In the genomic region with DNA sequence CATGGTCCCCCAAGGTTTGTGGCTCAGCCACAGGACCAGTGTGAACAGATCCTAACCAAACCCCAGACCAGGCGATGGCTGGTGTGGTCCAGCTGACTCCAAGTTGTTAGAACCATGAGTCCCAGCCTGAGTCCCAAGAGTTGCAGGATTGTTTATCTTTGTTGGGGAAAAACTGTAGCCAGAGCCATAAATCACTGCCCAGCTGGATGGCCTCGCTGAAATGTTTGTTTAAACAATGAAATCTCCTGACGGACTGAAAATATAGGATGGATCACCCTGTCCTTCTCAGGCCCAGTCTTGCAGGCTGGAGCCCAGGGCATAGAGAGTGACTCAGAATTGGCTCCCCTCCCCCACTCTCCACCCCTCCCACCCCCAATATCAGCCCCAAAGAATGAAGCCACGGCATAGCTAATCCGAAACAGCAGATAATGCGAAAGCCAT, we compare ENCODE assay signal across 14 cellular contexts. TPM values are rescaled to one million over a fixed set of nuclear protein-coding genes. Genes with fewer than 3 reads are reported as not detected.
A peak's percentile ranks its signal among the peaks of the same experiment; 100 is the strongest.
DNase-seq lines count a peak whose midpoint lies in the region; TF ChIP-seq lines count a peak whose summit lies in the region.
"Had no signal": no experiment of that assay in that cellular context is flagged by ENCODE, and none has a peak within 500 bp of the region (broad histone marks: within the 10 kb centered on the region; RNA-seq: fewer than 3 reads in every experiment).

No MANE protein-coding gene starts in this region.

- H3K4me1 ChIP-seq in HUES64 (ENCODE audit: insufficient read depth, low read length) (0 out of 2 replicates have a peak, but pooled peaks cover 7% of the 10 kb centered on the region), hepatocyte (ENCODE audit: insufficient read depth) (peaks cover 18% of the 10 kb centered on the region), tibial artery (peaks cover 5 to 27% (median 13%) of the 10 kb centered on the region in 4 donors)
- H3K4me1 ChIP-seq in CD4-positive, alpha-beta memory T cell (ENCODE audit: insufficient read depth, low read length), result peaks cover 7% of the 10 kb centered on the region
- H3K4me1 ChIP-seq: neural progenitor cell had no signal

- CTCF ChIA-PET in CD4-positive, alpha-beta memory T cell (lab: Charles Lee; ENCODE audit: partially characterized antibody), result interaction anchor here (0.8 to 13.4 kb wide), 8 partner anchors 9 to 249 kb away, joined by 3 to 357 read pairs (median 3); no protein-coding TSS in a partner anchor

- H3K9me3 ChIP-seq in HUES64 (ENCODE audit: insufficient read depth, low read depth, low read length) (no peaks in the 10 kb centered on the region), hepatocyte (ENCODE audit: low read depth) (no peaks in the 10 kb centered on the region), tibial artery (no peaks in the 10 kb centered on the region)
- H3K9me3 ChIP-seq in CD4-positive, alpha-beta memory T cell (ENCODE audit: control insufficient read depth in 1 of 2, low read length in 2 of 2), result no peaks in the 10 kb centered on the region

- H3K27me3 ChIP-seq in HUES64 (ENCODE audit: insufficient read depth, low read length) (no peaks in the 10 kb centered on the region), hepatocyte (no peaks in the 10 kb centered on the region), tibial artery (no peaks in the 10 kb centered on the region), brain microvascular endothelial cell (replicated peaks) (no peaks in the 10 kb centered on the region)
- H3K27me3 ChIP-seq in CD4-positive, alpha-beta memory T cell (ENCODE audit: insufficient read depth, low read length), result no peaks in the 10 kb centered on the region
- H3K27me3 ChIP-seq: neural progenitor cell had no signal

- no peaks in the 10 kb centered on the region for H3K36me3 Mint-ChIP-seq in CD4-positive, alpha-beta memory T cell
- H3K36me3 Mint-ChIP-seq: neural progenitor cell had no signal

- H3K4me1 Mint-ChIP-seq in CD4-positive, alpha-beta memory T cell, result peaks cover 6 to 19% (median 10%) of the 10 kb centered on the region in 4 donors

- H3K4me3 ChIP-seq in HUES64 (ENCODE audit: low read length) (no peak overlapping the region), astrocyte of the spinal cord (ENCODE audit: low read depth, low read length) (no peak overlapping the region), hepatocyte (no peak overlapping the region), tibial artery (no peak overlapping the region), brain microvascular endothelial cell (ENCODE audit: low read depth, low read length) (no peak overlapping the region)
- H3K4me3 ChIP-seq in CD4-positive, alpha-beta memory T cell (ENCODE audit: low read length in 2 of 2), result no peak overlapping the region
- H3K4me3 ChIP-seq: neural progenitor cell had no signal

- no peak overlapping the region for H3K4me2 ChIP-seq in hepatocyte
- H3K4me2 ChIP-seq: neural progenitor cell had no signal

- H3K4me3 Mint-ChIP-seq in CD4-positive, alpha-beta memory T cell, result no peak overlapping the region
- H3K4me3 Mint-ChIP-seq: activated CD4-positive, alpha-beta T cell treated with anti-CD3 and anti-CD28 coated beads, Interleukin-2, amount 10 ng/mL, durations not matched to agents 24 days and 14 days; neural progenitor cell had no signal

- no peaks in the 10 kb centered on the region for H3K79me2 ChIP-seq in hepatocyte

- H3K27me3 Mint-ChIP-seq in CD4-positive, alpha-beta memory T cell, result peaks cover 2 to 5% of the 10 kb centered on the region in 2 donors

- H4K20me1 ChIP-seq in hepatocyte (ENCODE audit: insufficient read depth, poor library complexity, severe bottlenecking), result no peaks in the 10 kb centered on the region

- POLR2A ChIA-PET in CD4-positive, alpha-beta memory T cell (lab: Charles Lee; ENCODE audit: partially characterized antibody), result no interaction called here

- no peak overlapping the region for H2AFZ ChIP-seq in hepatocyte
- H2AFZ ChIP-seq: neural progenitor cell had no signal

- no peaks in the 10 kb centered on the region for H3K36me3 ChIP-seq in HUES64 (ENCODE audit: insufficient read depth, low read length)
- no peaks in the 10 kb centered on the region for H3K36me3 ChIP-seq in hepatocyte (replicated peaks; ENCODE audit: insufficient read depth, low read depth)
- no peaks in the 10 kb centered on the region for H3K36me3 ChIP-seq in tibial artery
- H3K36me3 ChIP-seq in brain microvascular endothelial cell (replicated peaks), result no peaks in the 10 kb centered on the region
- no peaks in the 10 kb centered on the region for H3K36me3 ChIP-seq in CD4-positive, alpha-beta memory T cell (ENCODE audit: insufficient read depth, low read length)
- H3K36me3 ChIP-seq: neural progenitor cell had no signal

- H3K9me3 Mint-ChIP-seq in CD4-positive, alpha-beta memory T cell, result no peaks in the 10 kb centered on the region
- H3K9me3 Mint-ChIP-seq: activated CD4-positive, alpha-beta T cell treated with anti-CD3 and anti-CD28 coated beads, Interleukin-2, amount 10 ng/mL, durations not matched to agents 24 days and 14 days; neural progenitor cell had no signal

- H3K9me2 ChIP-seq in hepatocyte (replicated peaks; ENCODE audit: insufficient read depth), result no peaks in the 10 kb centered on the region

- H3K9ac ChIP-seq in HUES64 (ENCODE audit: low read depth, low read length), result peak overlapping the region; percentile 24; the same call in 1 of the 2 replicates
- H3K9ac ChIP-seq: neural progenitor cell had no signal

- H3K27ac ChIP-seq in HUES64 (ENCODE audit: low read depth, low read length) (no peak overlapping the region), hepatocyte (peak overlapping the region; percentile 83), tibial artery (peak overlapping the region; percentile 33 to 56), brain microvascular endothelial cell (no peak overlapping the region)
- no peak overlapping the region for H3K27ac ChIP-seq in CD4-positive, alpha-beta memory T cell (ENCODE audit: low read depth, low read length)
- H3K27ac ChIP-seq: neural progenitor cell had no signal

- intact Hi-C loops in tibial artery (cut with DNase I; ENCODE audit: low total_unique reads), result no loop called here
- intact Hi-C loops in CD4-positive, alpha-beta memory T cell (cut with micrococcal nuclease), result no loop called here

- H3K27ac Mint-ChIP-seq in CD4-positive, alpha-beta memory T cell, result no peak overlapping the region
- H3K27ac Mint-ChIP-seq: activated CD4-positive, alpha-beta T cell treated with anti-CD3 and anti-CD28 coated beads, Interleukin-2, amount 10 ng/mL, durations not matched to agents 24 days and 14 days; neural progenitor cell had no signal

- WGBS in HUES64, result 85% methylated on average over 6 of the region's 6 CpGs
- WGBS in hepatocyte (ENCODE audit: low lambda C conversion rate, missing lambda C conversion rate), result 26% methylated on average over 6 of the region's 6 CpGs

- TF ChIP-seq CTCF in astrocyte of the spinal cord (IDR thresholded peaks at IDR 0.05; ENCODE audit: low read depth, low read length) (no peak), hepatocyte (IDR thresholded peaks at IDR 0.05; ENCODE audit: poor library complexity) (no peak), tibial artery (IDR thresholded peaks at IDR 0.05) (no peak), brain microvascular endothelial cell (IDR thresholded peaks at IDR 0.05; ENCODE audit: low read depth, low read length, missing control alignments) (no peak)

- DNase-seq in astrocyte of the spinal cord (ENCODE audit: low read depth, low spot score) (peak; percentile 88), hepatocyte (ENCODE audit: low spot score) (peak; percentile 71), tibial artery (peak; percentile 68 to 91), brain microvascular endothelial cell (no peak), medulla oblongata (ENCODE audit: extremely low spot score) (no peak), NCI-H1048 (lab: John Stamatoyannopoulos, UW) (no peak)
- no peak for DNase-seq in CD4-positive, alpha-beta memory T cell
- DNase-seq: activated CD4-positive, alpha-beta T cell treated with anti-CD3 and anti-CD28 coated beads, Interleukin-2, amount 10 ng/mL, durations not matched to agents 24 days and 14 days; activated naive CD4-positive, alpha-beta T cell; DMS79 treated with DMSO at 0.1 percent for 48 hours; effector CD8-positive, alpha-beta T cell; stimulated activated CD4-positive, alpha-beta T cell treated with anti-CD3 and anti-CD28 coated beads, Interleukin-2, amount 100 ng/mL, for 48 hours had no signal

- in situ Hi-C loops in astrocyte of the spinal cord (cut with HindIII; ENCODE audit: low sequenced_read_pairs) (loop anchor here (10.0 kb wide), 1 partner anchor 229 kb away; no protein-coding TSS in a partner anchor), brain microvascular endothelial cell (cut with HindIII; ENCODE audit: low pct_ligation_motif_present, low sequenced_read_pairs) (loop anchor here (25.0 kb wide), 1 partner anchor 222 kb away; no protein-coding TSS in a partner anchor)

RNA-seq across cellular contexts. Expression of gene PKDCC, which starts 36.4 kb away (rescaled TPM):
- 98.9 TPM for polyA plus RNA-seq in HUES64 (2013, experiment 1 of 2)
- polyA plus RNA-seq in HUES64 (2013, experiment 2 of 2), result 117 TPM
- 278 and 339 TPM in 2 replicates for total RNA-seq in hepatocyte
- polyA plus RNA-seq in hepatocyte, result 270 and 281 TPM in 2 replicates
- not detected for total RNA-seq in CD4-positive, alpha-beta memory T cell
- under 1 TPM in 1 of 2 donors, not detected in 1; 0.41 TPM for polyA plus RNA-seq in CD4-positive, alpha-beta memory T cell
- total RNA-seq: activated CD4-positive, alpha-beta T cell treated with anti-CD3 and anti-CD28 coated beads, Interleukin-2, amount 10 ng/mL, durations not matched to agents 24 days and 14 days had no signal

Comparison
In these comparisons a context has a peak if more than half of its experiments do, and no peak if none do; other contexts are left out.
1. H3K27ac ChIP-seq: peak in hepatocyte (single experiment) and tibial artery (2 of 2); none in HUES64 (single experiment), brain microvascular endothelial cell (single experiment) and CD4-positive, alpha-beta memory T cell (single experiment).
2. DNase-seq: peak in astrocyte of the spinal cord (single experiment), hepatocyte (single experiment) and tibial artery (2 of 2); none in brain microvascular endothelial cell (single experiment), CD4-positive, alpha-beta memory T cell (0 of 5), medulla oblongata (single experiment) and NCI-H1048 (single experiment).
3. RNA of gene PKDCC, which starts 36.4 kb away (total RNA-seq): 278 to 339 TPM in hepatocyte; not detected in CD4-positive, alpha-beta memory T cell; every median in the first group is over 100 times any median in the second.